23 cellular contexts compared by ENCODE assay signal in the genomic region with DNA sequence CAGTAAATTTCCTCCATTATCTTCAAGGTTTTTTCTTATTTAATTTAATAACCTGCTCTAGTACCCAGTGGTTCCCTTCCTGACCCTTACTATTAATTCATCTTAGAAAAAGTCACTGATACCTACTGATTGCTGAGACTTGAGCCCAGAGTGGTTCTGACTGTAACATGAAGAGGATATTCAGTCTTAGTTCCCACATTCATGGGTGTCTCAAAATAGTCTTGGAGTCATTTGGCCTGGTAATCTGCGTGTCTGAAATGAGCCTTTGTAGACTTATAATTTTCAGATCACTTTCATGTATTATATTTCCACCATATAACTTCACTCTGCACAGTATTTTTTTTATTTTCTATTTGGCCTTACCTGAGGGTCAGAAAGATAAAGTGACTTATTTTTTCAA.
"Had no signal": no experiment of that assay in that cellular context is flagged by ENCODE, and none has a peak within 500 bp of the region (broad histone marks: within the 10 kb centered on the region; RNA-seq: fewer than 3 reads in every experiment).

No MANE protein-coding gene starts in this region.

- H3K4me3 ChIP-seq: colonic mucosa, coronary artery, dorsolateral prefrontal cortex, esophagus muscularis mucosa, esophagus squamous epithelium, gastroesophageal sphincter, heart left ventricle, heart right ventricle had no signal

- ATAC-seq: effector memory CD8-positive, alpha-beta T cell; esophagus mucosa; foreskin keratinocyte; gastroesophageal sphincter; heart left ventricle; heart right ventricle had no signal

- DNase-seq: colonic mucosa; cortex of kidney; dermis blood vessel endothelial cell; dorsolateral prefrontal cortex; effector CD4-positive, alpha-beta T cell; effector CD8-positive, alpha-beta T cell; effector memory CD4-positive, alpha-beta T cell; effector memory CD8-positive, alpha-beta T cell; endodermal cell; erythroblast; esophagus squamous epithelium; foreskin fibroblast; foreskin keratinocyte; foreskin melanocyte; glutamatergic neuron; head of caudate nucleus; heart left ventricle; heart right ventricle had no signal

- H3K36me3 ChIP-seq: colonic mucosa, esophagus muscularis mucosa, esophagus squamous epithelium, gastroesophageal sphincter, heart left ventricle, heart right ventricle had no signal

- H3K4me1 ChIP-seq: colonic mucosa, esophagus muscularis mucosa, esophagus squamous epithelium, foreskin keratinocyte, gastroesophageal sphincter, heart left ventricle, heart right ventricle had no signal

- H3K9me3 ChIP-seq: colonic mucosa, esophagus muscularis mucosa, esophagus squamous epithelium, gastroesophageal sphincter, heart left ventricle, heart right ventricle had no signal

- H3K27ac ChIP-seq: colonic mucosa, coronary artery, dorsolateral prefrontal cortex, epithelial cell of prostate, esophagus muscularis mucosa, esophagus squamous epithelium, foreskin keratinocyte, gastroesophageal sphincter, heart left ventricle, heart right ventricle had no signal

- H3K27me3 ChIP-seq: colonic mucosa, esophagus muscularis mucosa, esophagus squamous epithelium, foreskin keratinocyte, gastroesophageal sphincter, heart left ventricle, heart right ventricle had no signal
